8 cellular contexts compared by ENCODE assay signal in the genomic region with DNA sequence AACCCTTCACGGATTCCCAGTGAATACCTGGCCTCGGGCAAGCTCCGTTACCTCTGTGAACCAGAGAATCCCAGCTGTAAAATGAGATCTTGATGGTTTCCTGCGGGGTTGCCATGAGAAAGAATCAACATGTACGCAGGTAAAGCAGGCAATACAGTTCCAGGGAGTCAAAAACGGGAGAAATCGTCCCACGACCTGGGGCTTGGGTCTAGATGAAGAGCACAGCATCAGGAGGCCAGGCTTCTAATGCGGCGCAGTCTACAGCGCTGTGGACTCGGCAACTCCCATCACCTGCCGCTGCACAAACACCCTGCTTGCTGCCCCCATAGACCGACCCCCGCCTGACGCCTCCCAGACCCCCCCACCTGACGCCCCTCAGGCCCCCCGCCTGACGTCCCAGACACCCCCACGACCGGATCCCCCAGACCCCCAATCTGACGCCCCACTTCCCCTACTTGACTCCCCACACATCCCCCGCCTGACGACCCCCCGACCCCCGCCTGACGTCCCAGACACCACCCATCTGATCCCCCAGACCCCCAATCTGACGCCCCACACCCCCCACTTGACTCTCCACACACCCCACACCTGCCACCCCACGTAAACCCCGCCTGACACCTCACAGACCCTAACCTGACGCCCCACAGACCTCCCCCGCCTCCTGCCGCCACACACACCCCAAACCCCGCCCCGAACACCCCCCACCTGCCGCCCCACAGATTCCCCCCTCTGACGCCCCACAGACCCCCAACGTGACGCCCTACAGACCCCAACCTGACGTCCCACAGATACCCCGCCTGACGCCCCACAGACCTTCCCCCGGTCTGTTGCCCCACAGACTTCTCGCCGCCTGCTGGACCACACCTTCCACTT. TPM values are rescaled to one million over a fixed set of nuclear protein-coding genes. Genes with fewer than 3 reads are reported as not detected.
DNase-seq lines count a peak whose midpoint lies in the region; ATAC-seq and TF ChIP-seq lines count a peak whose summit lies in the region.

No MANE protein-coding gene starts in this region.

- no peaks in the 10 kb centered on the region for H3K36me3 Mint-ChIP-seq in nephron progenitor cell (ENCODE audit: low read depth)

- H3K4me1 Mint-ChIP-seq in nephron progenitor cell, result peaks cover 38% of the 10 kb centered on the region

- no peak overlapping the region for H3K27ac ChIP-seq in SK-N-MC

- H3K4me3 ChIP-seq in SK-N-MC, result peak overlapping the region; percentile 50
- peak overlapping the region; percentile 56 for H3K4me3 ChIP-seq in epithelial cell of proximal tubule (ENCODE audit: low read depth, low read length)

- DNase-seq in NCI-H2171 treated with DMSO at 0.1 percent for 48 hours (lab: John Stamatoyannopoulos, UW), result peak; percentile 9
- DNase-seq in NCI-H2171 (lab: John Stamatoyannopoulos, UW), result no peak
- DNase-seq in SK-N-MC (ENCODE audit: low read depth, low spot score), result no peak
- no peak for DNase-seq in epithelial cell of proximal tubule (ENCODE audit: low read depth)
- DNase-seq in nephron progenitor cell, result peak; percentile 18
- no peak for DNase-seq in cerebellar nuclear complex (lab: John Stamatoyannopoulos, UW)

- ATAC-seq in GM21825 (IDR thresholded peaks at IDR 0.05; ENCODE audit: unreplicated experiment) (no peak), HG03457 (IDR thresholded peaks at IDR 0.05; ENCODE audit: unreplicated experiment) (no peak)

- H3K27ac Mint-ChIP-seq in nephron progenitor cell, result no peak overlapping the region

- no peak overlapping the region for H3K9ac ChIP-seq in SK-N-MC (ENCODE audit: insufficient read length)

- TF ChIP-seq CTCF in epithelial cell of proximal tubule (conservative IDR thresholded peaks at IDR 0.05; ENCODE audit: low read depth, low read length) (no peak), nephron progenitor cell (IDR thresholded peaks at IDR 0.05) (no peak)

- peaks cover 3% of the 10 kb centered on the region for H3K27me3 Mint-ChIP-seq in nephron progenitor cell (ENCODE audit: low read depth, poor library complexity)

- peaks cover 15% of the 10 kb centered on the region for H3K36me3 ChIP-seq in SK-N-MC (ENCODE audit: insufficient read depth, low read length)

- H3K4me3 Mint-ChIP-seq in nephron progenitor cell, result peak overlapping the region; percentile 89

- H3K9me3 ChIP-seq in SK-N-MC (ENCODE audit: low read depth, low read length), result no peaks in the 10 kb centered on the region

- H3K9me3 Mint-ChIP-seq in nephron progenitor cell, result no peaks in the 10 kb centered on the region

RNA-seq across cellular contexts. Expression of a gene that starts 0.6 kb away (rescaled TPM):
- total RNA-seq in epithelial cell of proximal tubule, result 7.2 and 8.9 TPM in 2 replicates

RNA-seq across cellular contexts. Expression of a gene that starts 3.4 kb away (rescaled TPM):
- total RNA-seq in epithelial cell of proximal tubule, result 4.8 and 8.2 TPM in 2 replicates

RNA-seq across cellular contexts. Expression of a gene that starts 54.8 kb away (rescaled TPM):
- 0.12 and 0.51 TPM in 2 replicates for total RNA-seq in epithelial cell of proximal tubule

Comparison
In these comparisons a context has a peak if more than half of its experiments do, and no peak if none do; other contexts are left out.
1. DNase-seq: peak in NCI-H2171 treated with DMSO at 0.1 percent for 48 hours (single experiment) and nephron progenitor cell (single experiment); none in NCI-H2171 (single experiment), SK-N-MC (single experiment), epithelial cell of proximal tubule (single experiment) and cerebellar nuclear complex (0 of 2).